Comparison of ENCODE assay signal across 8 cellular contexts in genomic region chr20:18567739-18568091, GRCh38. TPM values are rescaled to one million over a fixed set of nuclear protein-coding genes. Genes with fewer than 3 reads are reported as not detected.
DNase-seq lines count a peak whose midpoint lies in the region; ATAC-seq, FAIRE-seq and TF ChIP-seq lines count a peak whose summit lies in the region.

No MANE protein-coding gene starts in this region.

- RAD21 ChIA-PET in GM12878 (lab: Charles Lee; ENCODE audit: unreplicated experiment): interaction anchor here (1.7 kb wide), 1 partner anchor 21 kb away, joined by 3 read pairs; no protein-coding TSS in a partner anchor

- H3K79me2 ChIP-seq in GM12878 (ENCODE audit: control insufficient read depth, insufficient read depth, low read length): peaks cover 16% of the 10 kb centered on the region

- H3K4me3 ChIP-seq in GM12878 (peak overlapping the region; percentile 98), lower lobe of right lung (peak overlapping the region; percentile 83)

- FAIRE-seq in GM12878 (lab: Jason Lieb, UNC) (peak; percentile 7), urothelium cell line (lab: Jason Lieb, UNC) (no peak)

- H3K9ac ChIP-seq in GM12878 (ENCODE audit: control insufficient read depth, insufficient read depth, low read length): peak overlapping the region; percentile 83

- POLR2A ChIA-PET in GM12878 (lab: Charles Lee): interaction anchor here (1.8 kb wide), 1 partner anchor 61 kb away, joined by 7 read pairs; the partner anchor contains the start of gene SEC23B

- 1% methylated on average over 6 of the region's 6 CpGs for WGBS in GM12878 (ENCODE audit: insufficient coverage, insufficient replicate concordance, low lambda C conversion rate, missing lambda C conversion rate)

- CTCF ChIA-PET in GM12878 (lab: Yijun Ruan, JAX): no interaction called here

- no peak for DNase-seq in GM12878 (ENCODE audit: low read depth, low spot score)
- DNase-seq in lower lobe of right lung: no peak
- peak; percentile 14 for DNase-seq in urothelium cell line (ENCODE audit: low spot score)
- DNase-seq in EL: no peak
- DNase-seq in COR-L47 (lab: John Stamatoyannopoulos, UW): no peak

- ATAC-seq in GM18867 (IDR thresholded peaks at IDR 0.05; ENCODE audit: unreplicated experiment) (peak; percentile 14), HG03354 (IDR thresholded peaks at IDR 0.05; ENCODE audit: poor library complexity, severe bottlenecking, unreplicated experiment) (peak; percentile 26), GM12878 (peak; percentile 51), lower lobe of right lung (peak; percentile 37 to 52), HG02973 (IDR thresholded peaks at IDR 0.05; ENCODE audit: unreplicated experiment) (no peak)

- H3K4me1 ChIP-seq in GM12878 (ENCODE audit: control insufficient read depth, insufficient read depth, low read length) (peaks cover 4% of the 10 kb centered on the region; the same call in 1 of the 2 replicates), lower lobe of right lung (peaks cover 15% of the 10 kb centered on the region)

- H3K4me2 ChIP-seq in GM12878 (ENCODE audit: control insufficient read depth, insufficient read depth): peak overlapping the region; percentile 69; the same call in 1 of the 2 replicates

- TSS peak; percentile 95 for BruUV-seq in GM12878 (replicated peaks; lab: Mats Ljungman, UMichigan)

- H3K36me3 ChIP-seq in GM12878 (ENCODE audit: control insufficient read depth in 2 of 2, insufficient read depth in 2 of 2, low read length in 1 of 2) (peaks cover 0 to 5% of the 10 kb centered on the region in 2 experiments; a peak in 1 of 4 replicates), lower lobe of right lung (peaks cover 28% of the 10 kb centered on the region)

- intact Hi-C loops in GM12878 (cut with micrococcal nuclease; ENCODE audit: unreplicated experiment) (loop anchor here (2.0 kb wide), 4 partner anchors 19 to 155 kb away; partner anchors contain the start of genes RBBP9 and SEC23B), lower lobe of right lung (cut with DNase I) (no loop called here)

- peak overlapping the region; percentile 87 for H2AFZ ChIP-seq in GM12878 (ENCODE audit: control insufficient read depth, low read depth, low read length)

- TF ChIP-seq CTCF in GM12878 (IDR thresholded peaks at IDR 0.05 in 2 of 3, conservative IDR thresholded peaks at IDR 0.05 in 1 of 3; ENCODE audit: control insufficient read depth in 2 of 3, extremely low read depth in 1 of 3, insufficient read depth in 1 of 3, low read depth in 3 of 3, low read length in 3 of 3) (no peak), lower lobe of right lung (IDR thresholded peaks at IDR 0.05) (no peak)

- SMC1A ChIA-PET in GM12878 (lab: Charles Lee; ENCODE audit: uncharacterized antibody, unreplicated experiment): no interaction called here

- H3K27ac ChIP-seq in GM12878 (ENCODE audit: control insufficient read depth, insufficient read depth): peak overlapping the region; percentile 78
- H3K27ac ChIP-seq in lower lobe of right lung: peak overlapping the region; percentile 90

- no peak for TF ChIP-seq EP300 in GM12878 (IDR thresholded peaks at IDR 0.05; ENCODE audit: borderline replicate concordance in 1 of 2, control insufficient read depth in 1 of 2, low read depth in 2 of 2, low read length in 2 of 2)

- TF ChIP-seq RAD21 in GM12878 (IDR thresholded peaks at IDR 0.05; ENCODE audit: insufficient read depth, low read depth, low read length): no peak

- H4K20me1 ChIP-seq in GM12878 (ENCODE audit: control insufficient read depth, insufficient read depth): no peaks in the 10 kb centered on the region

- in situ Hi-C loops in GM12878 (cut with MboI): no loop called here

- no peak for TF ChIP-seq POLR2A in GM12878 (IDR thresholded peaks at IDR 0.05; ENCODE audit: low read depth, low read length)

- no peaks in the 10 kb centered on the region; the same call in 2 of the 3 replicates for H3K9me3 ChIP-seq in GM12878 (replicated peaks; ENCODE audit: control insufficient read depth, insufficient read depth, low read length)
- H3K9me3 ChIP-seq in lower lobe of right lung: no peaks in the 10 kb centered on the region

- H3K27me3 ChIP-seq in GM12878 (replicated peaks in 1 of 2; ENCODE audit: control insufficient read depth in 2 of 2, insufficient read depth in 2 of 2, low read length in 1 of 2): no peaks in the 10 kb centered on the region
- H3K27me3 ChIP-seq in lower lobe of right lung (ENCODE audit: low read depth): no peaks in the 10 kb centered on the region

TF ChIP-seq in GM12878, 131 proteins besides CTCF, POLR2A, EP300 and RAD21 (continues in another document):
- no peak for TF ChIP-seq TBL1XR1 (IDR thresholded peaks at IDR 0.05; ENCODE audit: low read depth, low read length)
- no peak for TF ChIP-seq DPF2 (IDR thresholded peaks at IDR 0.05)
- 0 out of 2 replicates have a peak, but pooled peaks have one; percentile 1 for TF ChIP-seq ESRRA (IDR thresholded peaks at IDR 0.05; ENCODE audit: low read length)
- no peak for TF ChIP-seq JUNB (IDR thresholded peaks at IDR 0.05)
- TF ChIP-seq GATAD2B (conservative IDR thresholded peaks at IDR 0.05; ENCODE audit: low read depth): no peak

RNA-seq across cellular contexts. Expression of gene SMIM26, which starts 0.5 kb away (rescaled TPM):
- 11.3 and 18.2 TPM in 2 replicates for total RNA-seq in GM12878 (2013; cell fraction: nucleolus; rRNA removed)
- total RNA-seq in GM12878 (2014; rRNA removed) (171 and 180 TPM in 2 replicates), GM12878 (2014; rRNA removed; fragmentation: Illumina TruSeq; extraction: Trizol) (148 and 149 TPM in 2 replicates), GM12878 (2021) (74.3 and 90.0 TPM in 2 replicates), lower lobe of right lung (56.4 TPM)
- 371 TPM for polyA plus RNA-seq in GM12878 (2011; ENCODE audit: low read depth)
- polyA plus RNA-seq in GM12878 (2011; rRNA removed) (137 and 180 TPM in 2 replicates), GM12878 (2014; fragmentation: Illumina TruSeq; extraction: Trizol) (138 and 156 TPM in 2 replicates), GM12878 (2014; fragmentation: Nextera tagmentation; extraction: Ambion mirVana) (100 to 1,000 TPM; 303 to 329 TPM), GM12878 (2014; rRNA removed) (123 and 189 TPM in 2 replicates), GM12878 (2016; fragmentation: Nextera tagmentation; extraction: Ambion mirVana) (100 to 1,000 TPM; 189 to 195 TPM)
- polyA plus RNA-seq in GM12878 (2011; cell fraction: cytosol; rRNA removed): 92.3 and 131 TPM in 2 replicates
- 48.6 and 51.7 TPM in 2 replicates for polyA plus RNA-seq in GM12878 (2011; cell fraction: nucleus; rRNA removed)
- 131 and 167 TPM in 2 replicates for polyA plus RNA-seq in GM12878 (2012)
- 49.2 and 52.6 TPM in 2 replicates for polyA minus RNA-seq in GM12878 (2011; rRNA and poly(A)+ RNA removed)
- 21.5 and 27.4 TPM in 2 replicates for polyA minus RNA-seq in GM12878 (2011; cell fraction: cytosol; rRNA and poly(A)+ RNA removed)
- polyA minus RNA-seq in GM12878 (2011; cell fraction: nucleus; rRNA and poly(A)+ RNA removed): 37.4 and 45.1 TPM in 2 replicates

RNA-seq across cellular contexts. Expression of gene DTD1, which starts 20.1 kb away (rescaled TPM):
- total RNA-seq in GM12878 (2013; cell fraction: nucleolus; rRNA removed): 38.1 and 38.2 TPM in 2 replicates
- total RNA-seq in GM12878 (2014; rRNA removed) (63.1 and 72.6 TPM in 2 replicates), GM12878 (2014; rRNA removed; fragmentation: Illumina TruSeq; extraction: Trizol) (63.1 and 67.2 TPM in 2 replicates), GM12878 (2021) (60.3 and 62.1 TPM in 2 replicates), lower lobe of right lung (15.7 TPM)
- 29.5 TPM for polyA plus RNA-seq in GM12878 (2011; ENCODE audit: low read depth)
- polyA plus RNA-seq in GM12878 (2011; rRNA removed) (64.6 and 65.2 TPM in 2 replicates), GM12878 (2014; fragmentation: Illumina TruSeq; extraction: Trizol) (43.3 and 63.6 TPM in 2 replicates), GM12878 (2014; fragmentation: Nextera tagmentation; extraction: Ambion mirVana) (10 to 100 TPM; 24.3 to 35.5 TPM), GM12878 (2014; rRNA removed) (74.7 and 78.5 TPM in 2 replicates), GM12878 (2016; fragmentation: Nextera tagmentation; extraction: Ambion mirVana) (10 to 100 TPM; 88.1 to 99.8 TPM)
- polyA plus RNA-seq in GM12878 (2011; cell fraction: cytosol; rRNA removed): 68.6 and 70.5 TPM in 2 replicates
- polyA plus RNA-seq in GM12878 (2011; cell fraction: nucleus; rRNA removed): 28.2 and 29.4 TPM in 2 replicates
- 40.0 and 45.6 TPM in 2 replicates for polyA plus RNA-seq in GM12878 (2012)
- polyA minus RNA-seq in GM12878 (2011; rRNA and poly(A)+ RNA removed): 39.8 and 45.2 TPM in 2 replicates
- polyA minus RNA-seq in GM12878 (2011; cell fraction: cytosol; rRNA and poly(A)+ RNA removed): 17.6 and 17.9 TPM in 2 replicates
- 11.1 and 18.8 TPM in 2 replicates for polyA minus RNA-seq in GM12878 (2011; cell fraction: nucleus; rRNA and poly(A)+ RNA removed)

RNA-seq across cellular contexts. Expression of gene SEC23B, which starts 60.0 kb away (rescaled TPM):
- 55.8 and 58.2 TPM in 2 replicates for total RNA-seq in GM12878 (2013; cell fraction: nucleolus; rRNA removed)
- total RNA-seq in GM12878 (2014; rRNA removed): 86.9 and 96.4 TPM in 2 replicates
- total RNA-seq in GM12878 (2014; rRNA removed; fragmentation: Illumina TruSeq; extraction: Trizol): 64.3 and 66.8 TPM in 2 replicates
- total RNA-seq in GM12878 (2021): 60.8 and 66.0 TPM in 2 replicates
- 53.9 TPM for polyA plus RNA-seq in GM12878 (2011; ENCODE audit: low read depth)
- 118 and 121 TPM in 2 replicates for polyA plus RNA-seq in GM12878 (2011; rRNA removed)
- polyA plus RNA-seq in GM12878 (2011; cell fraction: cytosol; rRNA removed): 105 and 114 TPM in 2 replicates
- polyA plus RNA-seq in GM12878 (2011; cell fraction: nucleus; rRNA removed): 66.0 and 71.7 TPM in 2 replicates
- polyA plus RNA-seq in GM12878 (2012): 62.1 and 85.4 TPM in 2 replicates
- 77.9 and 94.0 TPM in 2 replicates for polyA plus RNA-seq in GM12878 (2014; fragmentation: Illumina TruSeq; extraction: Trizol)
- 10 to 100 TPM; 49.1 to 73.2 TPM for polyA plus RNA-seq in GM12878 (2014; fragmentation: Nextera tagmentation; extraction: Ambion mirVana)
- 67.2 and 72.1 TPM in 2 replicates for polyA plus RNA-seq in GM12878 (2014; rRNA removed)
- polyA plus RNA-seq in GM12878 (2016; fragmentation: Nextera tagmentation; extraction: Ambion mirVana): 10 to 100 TPM; 93.4 to 95.7 TPM
- 135 and 150 TPM in 2 replicates for polyA minus RNA-seq in GM12878 (2011; rRNA and poly(A)+ RNA removed)
- 29.0 and 37.9 TPM in 2 replicates for polyA minus RNA-seq in GM12878 (2011; cell fraction: cytosol; rRNA and poly(A)+ RNA removed)
- polyA minus RNA-seq in GM12878 (2011; cell fraction: nucleus; rRNA and poly(A)+ RNA removed): 33.1 and 45.1 TPM in 2 replicates
- total RNA-seq in lower lobe of right lung: 51.2 TPM
